Comparison of ENCODE assay signal across 8 cellular contexts in genomic region chr4:121801715-121802075, GRCh38. TPM values are rescaled to one million over a fixed set of nuclear protein-coding genes. Genes with fewer than 3 reads are reported as not detected.
DNase-seq lines count a peak whose midpoint lies in the region; ATAC-seq and TF ChIP-seq lines count a peak whose summit lies in the region.

No MANE protein-coding gene starts in this region.

- no peaks in the 10 kb centered on the region for H3K9me3 ChIP-seq in OCI-LY7 (ENCODE audit: low read length)
- no peaks in the 10 kb centered on the region for H3K9me3 ChIP-seq in ovary

- no peaks in the 10 kb centered on the region for H3K9me3 Mint-ChIP-seq in Calu3 (ENCODE audit: low read depth, unreplicated experiment)

- H3K27ac Mint-ChIP-seq in Calu3 (ENCODE audit: unreplicated experiment): peak overlapping the region; percentile 90

- intact Hi-C loops in Calu3 (cut with micrococcal nuclease; ENCODE audit: unreplicated experiment) (no loop called here), OCI-LY7 (cut with micrococcal nuclease; ENCODE audit: unreplicated experiment) (loop anchor here (1.0 kb wide), 1 partner anchor 22 kb away; the partner anchor contains the start of gene CCNA2), ovary (cut with DNase I) (no loop called here)

- peaks cover 31% of the 10 kb centered on the region for H3K4me1 ChIP-seq in OCI-LY7 (ENCODE audit: insufficient read depth, low read length, poor library complexity, severe bottlenecking)
- no peaks in the 10 kb centered on the region for H3K4me1 ChIP-seq in ovary (ENCODE audit: insufficient read depth)

- DNase-seq in Calu3 (no peak), OCI-LY7 (ENCODE audit: low spot score) (no peak), epithelial cell of prostate (ENCODE audit: low read depth, low spot score) (no peak), ovary (no peak), kidney glomerular epithelial cell (lab: John Stamatoyannopoulos, UW) (no peak), iPS-NIHi11 (ENCODE audit: low spot score) (no peak)
- no peak for DNase-seq in activated CD4-positive, alpha-beta T cell treated with anti-CD3 and anti-CD28 coated beads, Interleukin-2, amount 50 U/mL, for 1 hour

- no peaks in the 10 kb centered on the region for H3K27me3 Mint-ChIP-seq in Calu3 (ENCODE audit: unreplicated experiment)

- ATAC-seq in GM19035 (IDR thresholded peaks at IDR 0.05; ENCODE audit: unreplicated experiment): no peak

- H3K4me1 Mint-ChIP-seq in Calu3 (ENCODE audit: low read depth, unreplicated experiment): peaks cover 8% of the 10 kb centered on the region

- no peaks in the 10 kb centered on the region for H3K27me3 ChIP-seq in ovary

- no peak for TF ChIP-seq POLR2A in ovary (IDR thresholded peaks at IDR 0.05)

- H3K36me3 Mint-ChIP-seq in Calu3 (ENCODE audit: insufficient read depth, unreplicated experiment): peaks cover 16% of the 10 kb centered on the region

- H3K27ac ChIP-seq in OCI-LY7 (ENCODE audit: low read depth, low read length, poor library complexity, severe bottlenecking) (peak overlapping the region; percentile 87), epithelial cell of prostate (peak overlapping the region; percentile 57), ovary (peak overlapping the region; percentile 69 to 88)

- CTCF ChIA-PET in Calu3 (lab: Charles Lee) (no interaction called here), OCI-LY7 (lab: Charles Lee; ENCODE audit: unreplicated experiment) (no interaction called here)

- H3K4me3 Mint-ChIP-seq in Calu3 (ENCODE audit: low read depth, unreplicated experiment): peak overlapping the region; percentile 82

- 10 to 23% (median 13%) methylated on average over 4 of the region's 4 CpGs for WGBS in ovary, 3 donors

- H4K20me1 ChIP-seq in OCI-LY7 (ENCODE audit: insufficient read depth, low read length): no peaks in the 10 kb centered on the region

- peak overlapping the region; percentile 95 for H3K4me3 ChIP-seq in OCI-LY7 (ENCODE audit: low read depth, low read length, poor library complexity, severe bottlenecking)
- H3K4me3 ChIP-seq in ovary: peak overlapping the region; percentile 61

- POLR2A ChIA-PET in OCI-LY7 (lab: Charles Lee): interaction anchor here (1.2 to 3.8 kb wide), 6 partner anchors 9 to 26 kb away, joined by 3 to 22 read pairs (median 6); partner anchors contain the start of gene CCNA2

- H3K36me3 ChIP-seq in OCI-LY7 (ENCODE audit: insufficient read depth, low read length) (peaks cover 41% of the 10 kb centered on the region), ovary (no peaks in the 10 kb centered on the region)

- TF ChIP-seq CTCF in Calu3 (IDR thresholded peaks at IDR 0.05; ENCODE audit: unreplicated experiment) (no peak), OCI-LY7 (conservative IDR thresholded peaks at IDR 0.05; ENCODE audit: low read length) (no peak), ovary (IDR thresholded peaks at IDR 0.05) (no peak)

- H3K9me2 ChIP-seq in OCI-LY7 (ENCODE audit: insufficient read depth, low read length): no peaks in the 10 kb centered on the region

- TF ChIP-seq EP300 in ovary (IDR thresholded peaks at IDR 0.05): no peak

- peaks cover 48% of the 10 kb centered on the region for H3K79me2 ChIP-seq in OCI-LY7 (ENCODE audit: insufficient read depth, low read depth, low read length)

- BruUV-seq in Calu3 (replicated peaks; lab: Mats Ljungman, UMichigan) (TSS peak; percentile 78), OCI-LY7 (replicated peaks; lab: Mats Ljungman, UMichigan) (TSS peak; percentile 76)

- H2AFZ ChIP-seq in OCI-LY7 (ENCODE audit: low read length): peak overlapping the region; percentile 96

- H3K4me2 ChIP-seq in OCI-LY7 (ENCODE audit: low read length): peak overlapping the region; percentile 97

RNA-seq across cellular contexts. Expression of gene EXOSC9, which starts 0.6 kb away (rescaled TPM):
- total RNA-seq in Calu3 (2022) (18.8 and 22.3 TPM in 2 replicates), OCI-LY7 (2022) (57.6 and 66.0 TPM in 2 replicates), ovary (10 to 100 TPM; 13.2 to 21.8 (median 15.8) TPM)
- 58.4 and 69.5 TPM in 2 replicates for total RNA-seq in OCI-LY7 (2014; rRNA removed; shearing (Covaris generic))
- 10 to 100 TPM; 19.6 to 21.8 TPM for polyA plus RNA-seq in ovary

RNA-seq across cellular contexts. Expression of gene CCNA2, which starts 22.0 kb away (rescaled TPM):
- total RNA-seq in Calu3 (2022) (26.9 and 32.6 TPM in 2 replicates), OCI-LY7 (2022) (149 and 154 TPM in 2 replicates), ovary (1 to 10 TPM in 4 of 7 donors, under 1 TPM in 3; 0.65 to 2.2 (median 1.4) TPM)
- total RNA-seq in OCI-LY7 (2014; rRNA removed; shearing (Covaris generic)): 150 and 162 TPM in 2 replicates
- 1 to 10 TPM; 1.2 to 3.3 TPM for polyA plus RNA-seq in ovary

RNA-seq across cellular contexts. Expression of gene SMIM43, which starts 36.7 kb away (rescaled TPM):
- total RNA-seq in Calu3 (2022) (not detected in 2 replicates), OCI-LY7 (2022) (not detected in 2 replicates), ovary (under 1 TPM in 2 of 7 donors, not detected in 5; 0.23 to 0.27 TPM)
- not detected in 2 replicates for total RNA-seq in OCI-LY7 (2014; rRNA removed; shearing (Covaris generic))
- polyA plus RNA-seq in ovary: under 1 TPM; 0.11 to 0.40 TPM
